ENCODE assay signal across 28 cellular contexts in genomic region chr13:90938848-90939247, GRCh38.
"Had no signal": no experiment of that assay in that cellular context is flagged by ENCODE, and none has a peak within 500 bp of the region (broad histone marks: within the 10 kb centered on the region; RNA-seq: fewer than 3 reads in every experiment).

No MANE protein-coding gene starts in this region.

- FAIRE-seq: colon, endometrium, endothelial cell of umbilical vein, frontal cortex had no signal

- ATAC-seq: effector memory CD8-positive, alpha-beta T cell; esophagus mucosa; foreskin keratinocyte; gastrocnemius medialis; gastroesophageal sphincter; heart left ventricle; heart right ventricle had no signal

- H3K4me1 ChIP-seq: colonic mucosa, esophagus muscularis mucosa, esophagus squamous epithelium, foreskin keratinocyte, gastrocnemius medialis, gastroesophageal sphincter, heart left ventricle, heart right ventricle had no signal

- H3K9me3 ChIP-seq: colonic mucosa, esophagus muscularis mucosa, esophagus squamous epithelium, gastrocnemius medialis, gastroesophageal sphincter, heart left ventricle had no signal

- H3K27me3 ChIP-seq: colonic mucosa, dorsolateral prefrontal cortex, esophagus muscularis mucosa, esophagus squamous epithelium, foreskin keratinocyte, gastrocnemius medialis, gastroesophageal sphincter, heart left ventricle, heart right ventricle had no signal

- DNase-seq: colonic mucosa; cortex of kidney; dermis blood vessel endothelial cell; dorsolateral prefrontal cortex; effector CD4-positive, alpha-beta T cell; effector CD8-positive, alpha-beta T cell; effector memory CD4-positive, alpha-beta T cell; effector memory CD8-positive, alpha-beta T cell; endodermal cell; erythroblast; esophagus squamous epithelium; foreskin fibroblast; foreskin keratinocyte; foreskin melanocyte; gastrocnemius medialis; glutamatergic neuron; head of caudate nucleus; heart left ventricle; heart right ventricle had no signal

- H3K4me3 ChIP-seq: colonic mucosa, coronary artery, dorsolateral prefrontal cortex, esophagus muscularis mucosa, esophagus squamous epithelium, gastrocnemius medialis, gastroesophageal sphincter, heart left ventricle, heart right ventricle had no signal

- H3K27ac ChIP-seq: colonic mucosa, coronary artery, dorsolateral prefrontal cortex, epithelial cell of prostate, esophagus muscularis mucosa, esophagus squamous epithelium, foreskin keratinocyte, gastrocnemius medialis, gastroesophageal sphincter, heart left ventricle, heart right ventricle had no signal

- H3K36me3 ChIP-seq: colonic mucosa, esophagus muscularis mucosa, esophagus squamous epithelium, gastrocnemius medialis, gastroesophageal sphincter, heart left ventricle, heart right ventricle had no signal
